In genomic region chr10:115129752-115130151, GRCh38 we compare ENCODE assay signal across 9 cellular contexts. TPM values are rescaled to one million over a fixed set of nuclear protein-coding genes. Genes with fewer than 3 reads are reported as not detected.
A peak's percentile ranks its signal among the peaks of the same experiment; 100 is the strongest.
DNase-seq lines count a peak whose midpoint lies in the region; ATAC-seq and TF ChIP-seq lines count a peak whose summit lies in the region.
"Had no signal": no experiment of that assay in that cellular context is flagged by ENCODE, and none has a peak within 500 bp of the region (broad histone marks: within the 10 kb centered on the region; RNA-seq: fewer than 3 reads in every experiment).

No MANE protein-coding gene starts in this region.

- H3K27me3 ChIP-seq in Karpas-422 (ENCODE audit: low read length): no peaks in the 10 kb centered on the region
- no peaks in the 10 kb centered on the region for H3K27me3 ChIP-seq in body of pancreas
- H3K27me3 ChIP-seq: BLaER1 had no signal

- H3K4me3 ChIP-seq in Karpas-422 (ENCODE audit: low read length): no peak overlapping the region
- H3K4me3 ChIP-seq in body of pancreas: no peak overlapping the region
- H3K4me3 ChIP-seq: BLaER1 had no signal

- H2AFZ ChIP-seq in Karpas-422 (ENCODE audit: low read length): no peak overlapping the region

- no peak overlapping the region for H3K4me2 ChIP-seq in Karpas-422 (ENCODE audit: low read depth, low read length, poor library complexity, severe bottlenecking)
- H3K4me2 ChIP-seq: BLaER1 had no signal

- peak; percentile 51 for DNase-seq in NCI-H1436 (lab: John Stamatoyannopoulos, UW)
- no peak for DNase-seq in NCI-H1436 treated with DMSO at 0.1 percent for 48 hours (lab: John Stamatoyannopoulos, UW)
- DNase-seq in Karpas-422: peak; percentile 81
- DNase-seq in body of pancreas: no peak
- peak; percentile 37 for DNase-seq in middle frontal gyrus (ENCODE audit: extremely low spot score, low spot score)
- DNase-seq in activated naive CD4-positive, alpha-beta T cell treated with Interleukin-2 at 50 U/mL for 16 hours: no peak
- no peak for DNase-seq in ecto neural progenitor cell (ENCODE audit: low spot score)
- no peak for DNase-seq in substantia nigra (lab: John Stamatoyannopoulos, UW)

- H3K27ac ChIP-seq in Karpas-422 (ENCODE audit: low read length) (no peak overlapping the region), body of pancreas (no peak overlapping the region), substantia nigra (ENCODE audit: low read depth, low read length, poor library complexity, severe bottlenecking) (no peak overlapping the region)
- H3K27ac ChIP-seq: BLaER1 had no signal

- intact Hi-C loops in body of pancreas (cut with DNase I): loop anchor here (5.0 kb wide), 1 partner anchor 252 kb away; no protein-coding TSS in a partner anchor

- no peaks in the 10 kb centered on the region for H4K20me1 ChIP-seq in Karpas-422 (ENCODE audit: insufficient read depth, low read depth, low read length)
- H4K20me1 ChIP-seq: BLaER1 had no signal

- H3K9me3 ChIP-seq in Karpas-422 (ENCODE audit: low read length) (no peaks in the 10 kb centered on the region), body of pancreas (no peaks in the 10 kb centered on the region)
- H3K9me3 ChIP-seq: BLaER1 had no signal

- H3K4me1 ChIP-seq in Karpas-422 (ENCODE audit: low read length) (no peaks in the 10 kb centered on the region), body of pancreas (no peaks in the 10 kb centered on the region)
- H3K4me1 ChIP-seq: BLaER1 had no signal

- H3K79me2 ChIP-seq in Karpas-422 (ENCODE audit: low read length): no peaks in the 10 kb centered on the region

- H3K36me3 ChIP-seq in Karpas-422 (ENCODE audit: insufficient read depth, low read length): no peaks in the 10 kb centered on the region
- H3K36me3 ChIP-seq in body of pancreas (replicated peaks in 1 of 2; ENCODE audit: insufficient read depth in 1 of 2, low read depth in 2 of 2): no peaks in the 10 kb centered on the region
- H3K36me3 ChIP-seq: BLaER1 had no signal

- no peak for TF ChIP-seq POLR2A in body of pancreas (IDR thresholded peaks at IDR 0.05)

- no peaks in the 10 kb centered on the region for H3K9me2 ChIP-seq in Karpas-422 (replicated peaks; ENCODE audit: insufficient read depth, low read length)

- peak in 6 of 7 experiments; percentile 34 to 56 (median 50) for TF ChIP-seq CTCF in body of pancreas (IDR thresholded peaks at IDR 0.05)

- no peak overlapping the region for H3K9ac ChIP-seq in Karpas-422 (ENCODE audit: low read length)
- H3K9ac ChIP-seq: BLaER1 had no signal

- no peak for ATAC-seq in body of pancreas

RNA-seq across cellular contexts. Expression of gene ATRNL1, which starts 36.6 kb away (rescaled TPM):
- total RNA-seq in Karpas-422 (2014; rRNA removed; shearing (Covaris generic); ENCODE audit: low replicate concordance): not detected in 2 replicates
- total RNA-seq in body of pancreas: 1 to 10 TPM; 3.0 to 6.5 TPM

Comparison
In these comparisons a context has a peak if more than half of its experiments do, and no peak if none do; other contexts are left out.
1. DNase-seq: peak in NCI-H1436 (single experiment), Karpas-422 (single experiment) and middle frontal gyrus (single experiment); none in NCI-H1436 treated with DMSO at 0.1 percent for 48 hours (single experiment), body of pancreas (0 of 4), activated naive CD4-positive, alpha-beta T cell treated with Interleukin-2 at 50 U/mL for 16 hours (single experiment), ecto neural progenitor cell (single experiment) and substantia nigra (0 of 49).